In the genomic region with DNA sequence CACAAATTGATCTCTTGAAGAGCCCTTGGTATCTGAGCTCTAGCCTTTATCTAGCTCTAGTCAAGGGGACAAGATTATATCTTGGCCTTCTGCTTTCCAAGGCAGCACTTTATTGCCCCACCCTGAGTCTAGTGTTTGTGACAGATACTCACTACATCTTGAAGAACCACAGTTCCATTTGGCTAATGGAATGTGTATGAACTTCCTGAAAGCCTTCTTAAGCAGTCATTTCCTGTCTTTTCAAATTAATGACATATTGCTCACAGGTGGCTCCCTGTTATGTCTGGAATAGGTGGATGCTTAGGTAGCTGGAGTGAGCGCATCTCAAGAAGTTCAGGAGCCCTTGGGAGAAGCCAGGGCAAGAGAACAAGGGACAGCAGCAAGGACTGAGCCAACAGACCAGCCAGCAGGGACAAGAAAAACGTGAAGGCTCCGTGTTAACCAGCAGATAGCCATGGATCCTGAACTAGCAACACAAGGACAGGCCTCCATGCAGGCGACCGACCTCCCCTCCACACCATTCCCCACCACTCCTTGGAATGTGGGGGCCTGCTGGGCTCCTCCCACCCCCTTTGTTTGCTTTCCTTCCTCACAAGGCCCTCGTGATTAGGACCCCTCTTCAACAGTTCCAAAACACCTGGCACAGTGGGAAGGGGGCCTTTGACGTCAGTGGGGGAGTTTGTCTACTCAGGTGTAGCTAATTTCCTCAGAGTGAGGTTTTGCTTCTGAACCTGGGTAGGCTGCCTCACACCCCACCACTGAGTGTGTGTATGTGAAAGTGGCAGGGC, we compare ENCODE assay signal across 1 cellular context.
TF ChIP-seq lines count a peak whose summit lies in the region.

No MANE protein-coding gene starts in this region.

TF ChIP-seq in SK-N-SH treated with all-trans-retinoic acid at 6 μM for 48 hours, 23 proteins besides CTCF, POLR2A, EP300 and RAD21 (continued from another document):
- TF ChIP-seq, protein P1, sequence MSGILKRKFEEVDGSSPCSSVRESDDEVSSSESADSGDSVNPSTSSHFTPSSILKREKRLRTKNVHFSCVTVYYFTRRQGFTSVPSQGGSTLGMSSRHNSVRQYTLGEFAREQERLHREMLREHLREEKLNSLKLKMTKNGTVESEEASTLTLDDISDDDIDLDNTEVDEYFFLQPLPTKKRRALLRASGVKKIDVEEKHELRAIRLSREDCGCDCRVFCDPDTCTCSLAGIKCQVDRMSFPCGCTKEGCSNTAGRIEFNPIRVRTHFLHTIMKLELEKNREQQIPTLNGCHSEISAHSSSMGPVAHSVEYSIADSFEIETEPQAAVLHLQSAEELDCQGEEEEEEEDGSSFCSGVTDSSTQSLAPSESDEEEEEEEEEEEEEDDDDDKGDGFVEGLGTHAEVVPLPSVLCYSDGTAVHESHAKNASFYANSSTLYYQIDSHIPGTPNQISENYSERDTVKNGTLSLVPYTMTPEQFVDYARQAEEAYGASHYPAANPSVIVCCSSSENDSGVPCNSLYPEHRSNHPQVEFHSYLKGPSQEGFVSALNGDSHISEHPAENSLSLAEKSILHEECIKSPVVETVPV (CRISPR knock-in tag; IDR thresholded peaks at IDR 0.05): no peak
- TF ChIP-seq ZNF565 (CRISPR knock-in tag; conservative IDR thresholded peaks at IDR 0.05; ENCODE audit: low read depth) (no peak), TCF4 (CRISPR knock-in tag; IDR thresholded peaks at IDR 0.05; ENCODE audit: borderline replicate concordance) (no peak), TOX (CRISPR knock-in tag; IDR thresholded peaks at IDR 0.05; ENCODE audit: borderline replicate concordance) (no peak)
TF ChIP-seq in SK-N-SH treated with all-trans-retinoic acid at 6 μM for 48 hours: peak in this region for 0.
